Comparison of ENCODE assay signal across 20 cellular contexts in the genomic region with DNA sequence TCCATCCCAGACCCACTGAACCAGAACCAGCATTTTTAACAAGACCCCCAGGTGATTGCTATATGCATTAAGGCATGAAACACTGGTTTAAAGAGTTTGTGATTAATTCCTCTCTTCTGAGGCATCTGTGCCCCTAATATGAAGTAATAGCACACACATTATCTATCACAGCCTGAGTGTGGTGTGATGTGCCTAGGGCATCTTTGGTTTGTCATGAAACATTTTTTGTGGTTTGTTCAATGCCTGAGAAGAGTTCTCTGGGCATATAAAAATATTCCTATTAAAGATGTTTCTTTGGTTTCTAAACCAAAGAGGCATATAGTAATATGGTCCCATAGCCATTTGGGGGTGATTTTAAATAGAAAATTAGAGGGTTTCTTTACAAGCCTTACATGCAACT.
DNase-seq lines count a peak whose midpoint lies in the region; TF ChIP-seq lines count a peak whose summit lies in the region.
"Had no signal": no experiment of that assay in that cellular context is flagged by ENCODE, and none has a peak within 500 bp of the region (broad histone marks: within the 10 kb centered on the region; RNA-seq: fewer than 3 reads in every experiment).

No MANE protein-coding gene starts in this region.

- H3K79me2 ChIP-seq in neural progenitor cell (ENCODE audit: low read depth): no peaks in the 10 kb centered on the region

- H3K36me3 ChIP-seq in neural progenitor cell (no peaks in the 10 kb centered on the region), mesenchymal stem cell (ENCODE audit: control insufficient read depth in 1 of 2, insufficient read depth in 2 of 2, low read depth in 1 of 2, low read length in 2 of 2) (no peaks in the 10 kb centered on the region)
- H3K36me3 ChIP-seq: BE2C, HAP-1 had no signal

- no peaks in the 10 kb centered on the region for H3K79me1 ChIP-seq in mesenchymal stem cell (replicated peaks; ENCODE audit: low read length, poor library complexity, severe bottlenecking)

- no peak overlapping the region for H2BK12ac ChIP-seq in mesenchymal stem cell (ENCODE audit: low read length in 2 of 2)

- H3K27ac ChIP-seq in neural progenitor cell (no peak overlapping the region), mesenchymal stem cell (ENCODE audit: low read length, poor library complexity, severe bottlenecking) (no peak overlapping the region)
- H3K27ac ChIP-seq: GM23248, HL-60 had no signal

- no peak overlapping the region for H3K27ac Mint-ChIP-seq in HFFc6
- no peak overlapping the region for H3K27ac Mint-ChIP-seq in neural progenitor cell
- H3K27ac Mint-ChIP-seq: CD4-positive, CD25-positive, alpha-beta regulatory T cell; CD8-positive, alpha-beta memory T cell had no signal

- H3K4me2 ChIP-seq in neural progenitor cell (no peak overlapping the region), mesenchymal stem cell (ENCODE audit: low read length, poor library complexity, severe bottlenecking) (no peak overlapping the region)

- H2AK5ac ChIP-seq in mesenchymal stem cell (ENCODE audit: low read length, severe bottlenecking): no peak overlapping the region

- DNase-seq in EH (ENCODE audit: low read depth) (peak; percentile 65), HFFc6 (peak; percentile 11), epidermal melanocyte (ENCODE audit: insufficient read length, low spot score) (peak; percentile 48), neural progenitor cell (ENCODE audit: low spot score) (no peak), mesenchymal stem cell (no peak)
- DNase-seq in stimulated activated naive CD4-positive, alpha-beta T cell treated with Interleukin-2 at 50 U/mL for 16 hours (lab: John Stamatoyannopoulos, UW): no peak
- DNase-seq: BE2C; C1 segment of cervical spinal cord; CD4-positive, CD25-positive, alpha-beta regulatory T cell; CD8-positive, alpha-beta memory T cell; COR-L47; DMS 273 treated with DMSO at 0.1 percent for 48 hours; DMS53; DND-41; GF-D8; GM23248; IMR-90 had no signal

- TF ChIP-seq CTCF in HFFc6 (IDR thresholded peaks at IDR 0.05) (no peak), neural progenitor cell (IDR thresholded peaks at IDR 0.05) (no peak)

- no peak overlapping the region for H3K23ac ChIP-seq in mesenchymal stem cell (ENCODE audit: low read length in 2 of 2)

- H3K18ac ChIP-seq in mesenchymal stem cell (ENCODE audit: low read depth in 1 of 2, low read length in 2 of 2): no peak overlapping the region

- H3K36me3 Mint-ChIP-seq in HFFc6 (ENCODE audit: low read depth) (no peaks in the 10 kb centered on the region), neural progenitor cell (no peaks in the 10 kb centered on the region)
- H3K36me3 Mint-ChIP-seq: CD4-positive, CD25-positive, alpha-beta regulatory T cell; CD8-positive, alpha-beta memory T cell had no signal

- H3K9ac ChIP-seq in neural progenitor cell (no peak overlapping the region), mesenchymal stem cell (ENCODE audit: low read length) (no peak overlapping the region)
- H3K9ac ChIP-seq: GM23248 had no signal

- H2BK5ac ChIP-seq in mesenchymal stem cell (ENCODE audit: low read depth, low read length, poor library complexity, severe bottlenecking): no peak overlapping the region

- no peak overlapping the region for H3K4me3 Mint-ChIP-seq in HFFc6
- H3K4me3 Mint-ChIP-seq in neural progenitor cell: no peak overlapping the region
- H3K4me3 Mint-ChIP-seq: CD4-positive, CD25-positive, alpha-beta regulatory T cell; CD8-positive, alpha-beta memory T cell had no signal

- H3K4me1 ChIP-seq in neural progenitor cell: peaks cover 29% of the 10 kb centered on the region
- peaks cover 2% of the 10 kb centered on the region for H3K4me1 ChIP-seq in mesenchymal stem cell (ENCODE audit: control insufficient read depth, insufficient read depth, low read depth, low read length)

- H3F3A ChIP-seq in neural progenitor cell (ENCODE audit: low read depth): peaks cover 22% of the 10 kb centered on the region

- no peak overlapping the region for H3K14ac ChIP-seq in mesenchymal stem cell (ENCODE audit: low read length in 2 of 2)

- H3K4me3 ChIP-seq in neural progenitor cell (no peak overlapping the region), mesenchymal stem cell (ENCODE audit: insufficient read depth in 1 of 2, low read depth in 1 of 2, low read length in 2 of 2) (no peak overlapping the region)
- H3K4me3 ChIP-seq: GM23248, HAP-1, K562 had no signal

- no peak overlapping the region for H2BK15ac ChIP-seq in mesenchymal stem cell (ENCODE audit: low read depth, poor library complexity, severe bottlenecking)

- H4K8ac ChIP-seq in mesenchymal stem cell (ENCODE audit: low read length): no peak overlapping the region

- H3K9me3 ChIP-seq in neural progenitor cell (ENCODE audit: low read depth) (no peaks in the 10 kb centered on the region), mesenchymal stem cell (ENCODE audit: control insufficient read depth, low read length) (no peaks in the 10 kb centered on the region)
- H3K9me3 ChIP-seq: BE2C, HAP-1 had no signal

- no peak overlapping the region for H3K4ac ChIP-seq in mesenchymal stem cell (ENCODE audit: low read depth in 1 of 2, low read length in 2 of 2)

- H4K91ac ChIP-seq in mesenchymal stem cell (ENCODE audit: low read length): no peak overlapping the region

- H3K27me3 ChIP-seq in neural progenitor cell: no peaks in the 10 kb centered on the region
- no peaks in the 10 kb centered on the region for H3K27me3 ChIP-seq in mesenchymal stem cell (ENCODE audit: control insufficient read depth in 1 of 2, insufficient read depth in 1 of 2, low read length in 2 of 2)
- H3K27me3 ChIP-seq: BE2C had no signal

- no peaks in the 10 kb centered on the region for H3K9me3 Mint-ChIP-seq in HFFc6
- no peaks in the 10 kb centered on the region for H3K9me3 Mint-ChIP-seq in neural progenitor cell

- H2AFZ ChIP-seq in neural progenitor cell (replicated peaks) (no peak overlapping the region), mesenchymal stem cell (ENCODE audit: low read depth, low read length) (no peak overlapping the region)
- H2AFZ ChIP-seq: GM23248 had no signal

- H3K27me3 Mint-ChIP-seq in HFFc6 (ENCODE audit: insufficient read depth): no peaks in the 10 kb centered on the region
- H3K27me3 Mint-ChIP-seq in neural progenitor cell (ENCODE audit: insufficient read depth, low read depth): no peaks in the 10 kb centered on the region
- H3K27me3 Mint-ChIP-seq: CD4-positive, CD25-positive, alpha-beta regulatory T cell had no signal

- no peak overlapping the region for H2BK120ac ChIP-seq in mesenchymal stem cell (ENCODE audit: low read depth, low read length)

- peaks cover 25% of the 10 kb centered on the region for H3K4me1 Mint-ChIP-seq in HFFc6 (ENCODE audit: low read depth)
- peaks cover 12% of the 10 kb centered on the region for H3K4me1 Mint-ChIP-seq in neural progenitor cell
- H3K4me1 Mint-ChIP-seq: CD4-positive, CD25-positive, alpha-beta regulatory T cell; CD8-positive, alpha-beta memory T cell had no signal

- no peaks in the 10 kb centered on the region for H4K20me1 ChIP-seq in neural progenitor cell (ENCODE audit: low read depth)

Comparison
In these comparisons a context has a peak if more than half of its experiments do, and no peak if none do; other contexts are left out.
1. DNase-seq: peak in EH (single experiment), HFFc6 (single experiment) and epidermal melanocyte (single experiment); none in neural progenitor cell (single experiment), stimulated activated naive CD4-positive, alpha-beta T cell treated with Interleukin-2 at 50 U/mL for 16 hours (single experiment) and mesenchymal stem cell (single experiment).